2 cellular contexts compared by ENCODE assay signal in the genomic region with DNA sequence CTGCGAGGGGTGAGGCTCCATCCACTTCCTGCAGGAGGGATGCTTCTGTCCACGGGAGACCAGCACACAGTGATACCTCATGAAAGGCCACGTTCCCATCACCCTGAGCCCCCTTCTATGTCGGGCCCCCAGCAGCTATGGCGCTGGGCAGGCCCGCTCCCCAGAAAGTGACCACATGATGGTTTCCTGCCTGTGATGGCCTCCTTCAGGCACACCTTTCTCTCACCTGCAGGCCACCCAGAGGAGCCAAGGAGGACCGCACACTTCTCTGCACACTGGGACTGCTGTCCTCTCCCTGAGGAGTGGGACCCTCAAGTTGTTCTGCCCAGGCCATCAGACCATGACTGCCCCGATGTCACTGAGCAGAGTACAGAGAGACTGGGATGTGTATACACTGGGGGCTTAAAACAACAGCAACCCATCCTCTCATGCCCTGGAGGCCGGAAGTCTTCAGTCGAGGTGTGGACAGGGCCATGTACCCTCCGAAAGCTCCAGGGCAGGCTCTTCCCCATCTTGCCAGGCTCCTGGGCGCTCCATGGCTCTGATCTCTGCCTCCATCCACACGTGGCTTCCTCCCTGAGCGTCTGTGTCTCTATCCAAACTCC.
TF ChIP-seq lines count a peak whose summit lies in the region.

No MANE protein-coding gene starts in this region.

TF ChIP-seq in H1, 55 proteins besides CTCF, POLR2A, EP300 and RAD21:
- TF ChIP-seq GABPA (IDR thresholded peaks at IDR 0.05; ENCODE audit: borderline replicate concordance, insufficient read depth, low read length) = no peak
- TF ChIP-seq CBX8 (IDR thresholded peaks at IDR 0.05; ENCODE audit: borderline replicate concordance, low read depth, low read length) = no peak
- no peak for TF ChIP-seq SP2 (IDR thresholded peaks at IDR 0.05; ENCODE audit: low read length)
TF ChIP-seq in H1: peak in this region for 0.

TF ChIP-seq in WTC11, 78 proteins besides CTCF, POLR2A, EP300 and RAD21:
- TF ChIP-seq, protein P1, sequence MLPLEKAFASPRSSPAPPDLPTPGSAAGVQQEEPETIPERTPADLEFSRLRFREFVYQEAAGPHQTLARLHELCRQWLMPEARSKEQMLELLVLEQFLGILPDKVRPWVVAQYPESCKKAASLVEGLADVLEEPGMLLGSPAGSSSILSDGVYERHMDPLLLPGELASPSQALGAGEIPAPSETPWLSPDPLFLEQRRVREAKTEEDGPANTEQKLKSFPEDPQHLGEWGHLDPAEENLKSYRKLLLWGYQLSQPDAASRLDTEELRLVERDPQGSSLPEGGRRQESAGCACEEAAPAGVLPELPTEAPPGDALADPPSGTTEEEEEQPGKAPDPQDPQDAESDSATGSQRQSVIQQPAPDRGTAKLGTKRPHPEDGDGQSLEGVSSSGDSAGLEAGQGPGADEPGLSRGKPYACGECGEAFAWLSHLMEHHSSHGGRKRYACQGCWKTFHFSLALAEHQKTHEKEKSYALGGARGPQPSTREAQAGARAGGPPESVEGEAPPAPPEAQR (CRISPR knock-in tag; IDR thresholded peaks at IDR 0.05) = no peak
- TF ChIP-seq ZNF138 (CRISPR knock-in tag; conservative IDR thresholded peaks at IDR 0.05) (no peak), ZNF671 (CRISPR knock-in tag; IDR thresholded peaks at IDR 0.05) (no peak), NR3C1 (CRISPR knock-in tag; conservative IDR thresholded peaks at IDR 0.05; ENCODE audit: low read depth) (no peak), RORB (CRISPR knock-in tag; IDR thresholded peaks at IDR 0.05) (no peak), ELF4 (CRISPR knock-in tag; IDR thresholded peaks at IDR 0.05; ENCODE audit: low read depth) (no peak), ZNF396 (CRISPR knock-in tag; IDR thresholded peaks at IDR 0.05; ENCODE audit: borderline replicate concordance) (no peak)
- TF ChIP-seq, protein P2, sequence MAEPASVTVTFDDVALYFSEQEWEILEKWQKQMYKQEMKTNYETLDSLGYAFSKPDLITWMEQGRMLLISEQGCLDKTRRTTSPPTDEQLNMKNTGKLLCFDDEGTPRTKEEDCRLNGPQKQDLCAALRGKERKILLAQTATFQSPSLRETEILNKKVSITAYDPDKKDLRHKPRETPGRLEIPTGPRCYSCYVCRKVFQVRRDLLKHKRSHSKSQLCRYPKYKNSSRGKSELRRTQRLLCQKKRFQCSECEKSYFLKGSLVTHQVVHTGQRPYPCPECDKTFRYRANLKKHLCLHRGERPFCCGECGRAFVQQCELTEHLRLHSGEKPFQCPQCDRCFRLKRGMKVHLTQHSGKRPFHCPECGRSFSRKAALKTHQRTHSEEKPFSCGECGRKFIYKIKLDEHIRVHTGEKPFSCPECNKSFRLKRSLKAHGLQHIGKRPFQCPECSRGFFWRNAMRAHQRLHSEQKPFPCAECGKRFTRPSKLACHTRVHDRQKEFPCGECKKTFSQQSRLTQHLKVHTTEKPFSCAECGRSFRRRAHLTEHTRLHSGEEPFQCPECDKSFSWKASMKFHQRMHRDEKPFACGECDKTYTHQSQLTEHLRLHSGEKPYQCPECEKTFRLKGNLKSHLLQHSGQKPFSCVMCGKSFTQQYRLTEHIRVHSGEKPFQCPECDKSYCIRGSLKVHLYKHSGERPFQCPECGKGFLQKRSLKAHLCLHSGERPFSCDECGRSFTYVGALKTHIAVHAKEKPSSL (CRISPR knock-in tag; conservative IDR thresholded peaks at IDR 0.05) = no peak
- TF ChIP-seq, protein P3, sequence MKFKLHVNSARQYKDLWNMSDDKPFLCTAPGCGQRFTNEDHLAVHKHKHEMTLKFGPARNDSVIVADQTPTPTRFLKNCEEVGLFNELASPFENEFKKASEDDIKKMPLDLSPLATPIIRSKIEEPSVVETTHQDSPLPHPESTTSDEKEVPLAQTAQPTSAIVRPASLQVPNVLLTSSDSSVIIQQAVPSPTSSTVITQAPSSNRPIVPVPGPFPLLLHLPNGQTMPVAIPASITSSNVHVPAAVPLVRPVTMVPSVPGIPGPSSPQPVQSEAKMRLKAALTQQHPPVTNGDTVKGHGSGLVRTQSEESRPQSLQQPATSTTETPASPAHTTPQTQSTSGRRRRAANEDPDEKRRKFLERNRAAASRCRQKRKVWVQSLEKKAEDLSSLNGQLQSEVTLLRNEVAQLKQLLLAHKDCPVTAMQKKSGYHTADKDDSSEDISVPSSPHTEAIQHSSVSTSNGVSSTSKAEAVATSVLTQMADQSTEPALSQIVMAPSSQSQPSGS (CRISPR knock-in tag; IDR thresholded peaks at IDR 0.05; ENCODE audit: borderline replicate concordance, low read depth) = no peak
- TF ChIP-seq, protein P4, sequence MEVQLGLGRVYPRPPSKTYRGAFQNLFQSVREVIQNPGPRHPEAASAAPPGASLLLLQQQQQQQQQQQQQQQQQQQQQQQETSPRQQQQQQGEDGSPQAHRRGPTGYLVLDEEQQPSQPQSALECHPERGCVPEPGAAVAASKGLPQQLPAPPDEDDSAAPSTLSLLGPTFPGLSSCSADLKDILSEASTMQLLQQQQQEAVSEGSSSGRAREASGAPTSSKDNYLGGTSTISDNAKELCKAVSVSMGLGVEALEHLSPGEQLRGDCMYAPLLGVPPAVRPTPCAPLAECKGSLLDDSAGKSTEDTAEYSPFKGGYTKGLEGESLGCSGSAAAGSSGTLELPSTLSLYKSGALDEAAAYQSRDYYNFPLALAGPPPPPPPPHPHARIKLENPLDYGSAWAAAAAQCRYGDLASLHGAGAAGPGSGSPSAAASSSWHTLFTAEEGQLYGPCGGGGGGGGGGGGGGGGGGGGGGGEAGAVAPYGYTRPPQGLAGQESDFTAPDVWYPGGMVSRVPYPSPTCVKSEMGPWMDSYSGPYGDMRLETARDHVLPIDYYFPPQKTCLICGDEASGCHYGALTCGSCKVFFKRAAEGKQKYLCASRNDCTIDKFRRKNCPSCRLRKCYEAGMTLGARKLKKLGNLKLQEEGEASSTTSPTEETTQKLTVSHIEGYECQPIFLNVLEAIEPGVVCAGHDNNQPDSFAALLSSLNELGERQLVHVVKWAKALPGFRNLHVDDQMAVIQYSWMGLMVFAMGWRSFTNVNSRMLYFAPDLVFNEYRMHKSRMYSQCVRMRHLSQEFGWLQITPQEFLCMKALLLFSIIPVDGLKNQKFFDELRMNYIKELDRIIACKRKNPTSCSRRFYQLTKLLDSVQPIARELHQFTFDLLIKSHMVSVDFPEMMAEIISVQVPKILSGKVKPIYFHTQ (CRISPR knock-in tag; IDR thresholded peaks at IDR 0.05) = no peak
- TF ChIP-seq, protein P5, sequence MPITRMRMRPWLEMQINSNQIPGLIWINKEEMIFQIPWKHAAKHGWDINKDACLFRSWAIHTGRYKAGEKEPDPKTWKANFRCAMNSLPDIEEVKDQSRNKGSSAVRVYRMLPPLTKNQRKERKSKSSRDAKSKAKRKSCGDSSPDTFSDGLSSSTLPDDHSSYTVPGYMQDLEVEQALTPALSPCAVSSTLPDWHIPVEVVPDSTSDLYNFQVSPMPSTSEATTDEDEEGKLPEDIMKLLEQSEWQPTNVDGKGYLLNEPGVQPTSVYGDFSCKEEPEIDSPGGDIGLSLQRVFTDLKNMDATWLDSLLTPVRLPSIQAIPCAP (CRISPR knock-in tag; IDR thresholded peaks at IDR 0.05) = no peak
- TF ChIP-seq, protein P6, sequence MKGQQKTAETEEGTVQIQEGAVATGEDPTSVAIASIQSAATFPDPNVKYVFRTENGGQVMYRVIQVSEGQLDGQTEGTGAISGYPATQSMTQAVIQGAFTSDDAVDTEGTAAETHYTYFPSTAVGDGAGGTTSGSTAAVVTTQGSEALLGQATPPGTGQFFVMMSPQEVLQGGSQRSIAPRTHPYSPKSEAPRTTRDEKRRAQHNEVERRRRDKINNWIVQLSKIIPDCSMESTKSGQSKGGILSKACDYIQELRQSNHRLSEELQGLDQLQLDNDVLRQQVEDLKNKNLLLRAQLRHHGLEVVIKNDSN (CRISPR knock-in tag; IDR thresholded peaks at IDR 0.05) = no peak
- TF ChIP-seq, protein P7, sequence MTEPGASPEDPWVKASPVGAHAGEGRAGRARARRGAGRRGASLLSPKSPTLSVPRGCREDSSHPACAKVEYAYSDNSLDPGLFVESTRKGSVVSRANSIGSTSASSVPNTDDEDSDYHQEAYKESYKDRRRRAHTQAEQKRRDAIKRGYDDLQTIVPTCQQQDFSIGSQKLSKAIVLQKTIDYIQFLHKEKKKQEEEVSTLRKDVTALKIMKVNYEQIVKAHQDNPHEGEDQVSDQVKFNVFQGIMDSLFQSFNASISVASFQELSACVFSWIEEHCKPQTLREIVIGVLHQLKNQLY (CRISPR knock-in tag; IDR thresholded peaks at IDR 0.05) = no peak
